ENCODE assay signal across 8 cellular contexts in the genomic region with DNA sequence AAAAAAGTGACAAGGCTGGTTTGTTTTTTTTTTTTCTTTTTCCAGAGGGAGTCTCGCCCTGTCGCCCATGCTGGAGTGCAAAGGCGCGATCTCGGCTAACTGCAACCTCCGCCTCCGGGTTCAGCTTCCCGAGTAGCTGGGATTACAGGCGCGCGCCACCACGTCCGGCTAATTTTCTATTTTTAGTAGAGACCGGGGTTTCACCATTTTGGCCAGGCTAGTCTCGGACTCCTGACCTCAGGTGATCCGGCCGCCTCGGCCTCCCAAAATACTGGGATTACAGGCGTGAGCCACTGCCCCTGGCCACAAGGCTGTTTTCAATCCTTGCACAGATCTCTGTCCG. TPM values are rescaled to one million over a fixed set of nuclear protein-coding genes. Genes with fewer than 3 reads are reported as not detected.
DNase-seq lines count a peak whose midpoint lies in the region; ATAC-seq and TF ChIP-seq lines count a peak whose summit lies in the region.

No MANE protein-coding gene starts in this region.

- CTCF ChIA-PET in Calu3 (lab: Charles Lee): no interaction called here
- CTCF ChIA-PET in PC-3 (lab: Charles Lee): no interaction called here

- H3K27me3 Mint-ChIP-seq in Calu3 (ENCODE audit: unreplicated experiment): no peaks in the 10 kb centered on the region

- H3K4me1 Mint-ChIP-seq in Calu3 (ENCODE audit: low read depth, unreplicated experiment): peaks cover 3% of the 10 kb centered on the region

- peak overlapping the region; percentile 99 for H3K27ac Mint-ChIP-seq in Calu3 (ENCODE audit: unreplicated experiment)

- H3K27ac ChIP-seq in PC-3 (ENCODE audit: low read length): peak overlapping the region; percentile 68; the same call in 1 of the 2 replicates
- H3K27ac ChIP-seq in esophagus (ENCODE audit: low read depth in 2 of 2, low read length in 1 of 2): peak overlapping the region; percentile 97 to 99
- H3K27ac ChIP-seq in ovary: peak overlapping the region in 1 of 2 donors; percentile 77

- peaks cover 24% of the 10 kb centered on the region for H3K36me3 Mint-ChIP-seq in Calu3 (ENCODE audit: insufficient read depth, unreplicated experiment)

- no peak for DNase-seq in Calu3
- DNase-seq in PC-3: no peak
- peak in 1 of 5 donors; percentile 33 for DNase-seq in ovary
- DNase-seq in sciatic nerve (ENCODE audit: low spot score): no peak
- DNase-seq in activated CD4-positive, alpha-beta T cell treated with anti-CD3 and anti-CD28 coated beads for 48 hours: no peak
- DNase-seq in kidney glomerular epithelial cell (lab: John Stamatoyannopoulos, UW): no peak

- H3K4me3 Mint-ChIP-seq in Calu3 (ENCODE audit: low read depth, unreplicated experiment): peak overlapping the region; percentile 89

- H3K9me3 Mint-ChIP-seq in Calu3 (ENCODE audit: low read depth, unreplicated experiment): no peaks in the 10 kb centered on the region

- H3K9me3 ChIP-seq in PC-3 (ENCODE audit: low read length) (no peaks in the 10 kb centered on the region), esophagus (ENCODE audit: control insufficient read depth in 2 of 2, insufficient read depth in 1 of 2, low read depth in 1 of 2, low read length in 1 of 2) (no peaks in the 10 kb centered on the region), ovary (no peaks in the 10 kb centered on the region)

- no peaks in the 10 kb centered on the region for H3K9me2 ChIP-seq in PC-3 (replicated peaks; ENCODE audit: low read length)

- no peak for TF ChIP-seq EP300 in ovary (IDR thresholded peaks at IDR 0.05)

- TF ChIP-seq CTCF in Calu3 (IDR thresholded peaks at IDR 0.05; ENCODE audit: unreplicated experiment) (no peak), PC-3 (conservative IDR thresholded peaks at IDR 0.05; ENCODE audit: low read depth, low read length) (no peak), ovary (IDR thresholded peaks at IDR 0.05) (no peak)

- peak overlapping the region; percentile 86; the same call in 1 of the 2 replicates for H2AFZ ChIP-seq in PC-3 (ENCODE audit: low read length)

- peak overlapping the region; percentile 100 for H3K4me3 ChIP-seq in PC-3 (ENCODE audit: low read length)
- H3K4me3 ChIP-seq in esophagus (ENCODE audit: low read depth in 1 of 2, low read length in 2 of 2): peak overlapping the region; percentile 100
- peak overlapping the region; percentile 95 for H3K4me3 ChIP-seq in ovary

- H3K4me2 ChIP-seq in PC-3 (ENCODE audit: low read length): peak overlapping the region; percentile 80

- WGBS in esophagus, 2 donors: 9 to 12% methylated on average over 20 of the region's 20 CpGs
- WGBS in ovary, 3 donors: 5 to 12% (median 8%) methylated on average over 20 of the region's 20 CpGs

- ATAC-seq in PC-3 (no peak), GM18502 (IDR thresholded peaks at IDR 0.05; ENCODE audit: poor library complexity, unreplicated experiment) (no peak), sciatic nerve (no peak)

- POLR2A ChIA-PET in PC-3 (lab: Charles Lee; ENCODE audit: unreplicated experiment): no interaction called here

- no TSS peak for BruUV-seq in Calu3 (replicated peaks; lab: Mats Ljungman, UMichigan)
- BruUV-seq in PC-3 (replicated peaks; lab: Mats Ljungman, UMichigan): no TSS peak

- H3F3A ChIP-seq in PC-3 (ENCODE audit: low read length, unreplicated experiment): peaks cover under 1% of the 10 kb centered on the region

- TF ChIP-seq POLR2A in ovary (IDR thresholded peaks at IDR 0.05): no peak

- H3K27me3 ChIP-seq in PC-3 (ENCODE audit: low read length): no peaks in the 10 kb centered on the region
- H3K27me3 ChIP-seq in esophagus (ENCODE audit: control insufficient read depth in 1 of 2, insufficient read depth in 2 of 2, low read length in 2 of 2): no peaks in the 10 kb centered on the region
- no peaks in the 10 kb centered on the region for H3K27me3 ChIP-seq in ovary

- peaks cover 18% of the 10 kb centered on the region for H3K4me1 ChIP-seq in PC-3 (ENCODE audit: insufficient read depth, low read length)
- H3K4me1 ChIP-seq in esophagus (ENCODE audit: control insufficient read depth in 2 of 2, insufficient read depth in 2 of 2, low read length in 1 of 2): no peaks in the 10 kb centered on the region
- H3K4me1 ChIP-seq in ovary (ENCODE audit: insufficient read depth): peaks cover 8% of the 10 kb centered on the region

- H3K36me3 ChIP-seq in PC-3 (ENCODE audit: low read depth, low read length) (no peaks in the 10 kb centered on the region), esophagus (ENCODE audit: control insufficient read depth in 2 of 2, insufficient read depth in 2 of 2, low read length in 1 of 2) (no peaks in the 10 kb centered on the region), ovary (no peaks in the 10 kb centered on the region)

- intact Hi-C loops in Calu3 (cut with micrococcal nuclease; ENCODE audit: unreplicated experiment) (loop anchor here (5.0 kb wide), 1 partner anchor 74 kb away; no protein-coding TSS in a partner anchor), PC-3 (cut with micrococcal nuclease) (no loop called here), ovary (cut with DNase I) (no loop called here), sciatic nerve (cut with DNase I) (no loop called here)

- peaks cover 60% of the 10 kb centered on the region for H3K79me2 ChIP-seq in PC-3 (ENCODE audit: low read length)

- H4K20me1 ChIP-seq in PC-3 (ENCODE audit: low read length): no peaks in the 10 kb centered on the region

- H3K9ac ChIP-seq in PC-3 (ENCODE audit: low read length): peak overlapping the region; percentile 99

RNA-seq across cellular contexts. Expression of gene ATP6V1E1, which starts 0.6 kb away (rescaled TPM):
- total RNA-seq in Calu3 (2022): 105 and 116 TPM in 2 replicates
- 74.6 and 89.9 TPM in 2 replicates for total RNA-seq in PC-3 (2014; rRNA removed)
- 100 to 1,000 TPM in 1 of 2 donors, 10 to 100 TPM in 1; 63.9 to 112 TPM for polyA plus RNA-seq in esophagus
- total RNA-seq in ovary: 10 to 100 TPM; 69.0 to 95.4 (median 80.8) TPM
- polyA plus RNA-seq in ovary: 100 to 1,000 TPM; 102 to 201 TPM
- total RNA-seq in sciatic nerve: 102 TPM

RNA-seq across cellular contexts. Expression of gene BCL2L13, which starts 10.6 kb away (rescaled TPM):
- total RNA-seq in Calu3 (2022): 47.1 and 49.3 TPM in 2 replicates
- total RNA-seq in PC-3 (2014; rRNA removed): 31.3 TPM in 2 replicates
- polyA plus RNA-seq in esophagus: 10 to 100 TPM; 18.1 to 21.0 TPM
- total RNA-seq in ovary: 10 to 100 TPM; 22.9 to 39.5 (median 33.8) TPM
- 10 to 100 TPM; 19.9 to 38.3 TPM for polyA plus RNA-seq in ovary
- total RNA-seq in sciatic nerve: 39.9 TPM
